ENCODE assay signal across 1 cellular context in the genomic region with DNA sequence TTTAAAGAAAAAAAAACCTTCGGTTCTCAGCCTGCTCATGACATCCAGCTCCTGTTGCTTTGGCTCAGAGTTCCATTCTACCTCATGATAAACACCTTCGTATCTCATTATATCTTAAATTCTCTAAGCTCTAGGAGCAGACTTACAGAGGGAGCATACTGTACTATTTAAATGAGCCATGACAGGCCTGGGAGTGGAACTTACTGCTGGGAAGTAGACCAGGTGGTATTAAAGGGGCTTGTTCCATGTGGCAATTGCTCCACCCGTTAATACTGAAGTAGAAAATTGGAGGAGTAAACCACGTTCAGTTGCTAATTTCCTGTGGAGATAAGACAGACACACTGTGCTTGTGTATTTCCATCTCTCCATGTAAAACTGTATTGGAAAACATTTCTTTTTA.
TF ChIP-seq lines count a peak whose summit lies in the region.

No MANE protein-coding gene starts in this region.

TF ChIP-seq in liver, 16 proteins besides CTCF, POLR2A, EP300 and RAD21 (continued from another document):
- TF ChIP-seq, protein P1, sequence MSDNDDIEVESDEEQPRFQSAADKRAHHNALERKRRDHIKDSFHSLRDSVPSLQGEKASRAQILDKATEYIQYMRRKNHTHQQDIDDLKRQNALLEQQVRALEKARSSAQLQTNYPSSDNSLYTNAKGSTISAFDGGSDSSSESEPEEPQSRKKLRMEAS (IDR thresholded peaks at IDR 0.05): peak; percentile 8
